ENCODE assay signal across 1 cellular context in genomic region chr20:13295637-13296036, GRCh38.
TF ChIP-seq lines count a peak whose summit lies in the region.

No MANE protein-coding gene starts in this region.

TF ChIP-seq in H1, 55 proteins besides CTCF, POLR2A, EP300 and RAD21:
- TF ChIP-seq CHD1 (IDR thresholded peaks at IDR 0.05; ENCODE audit: low read depth, low read length) = no peak
